8 cellular contexts compared by ENCODE assay signal in the genomic region with DNA sequence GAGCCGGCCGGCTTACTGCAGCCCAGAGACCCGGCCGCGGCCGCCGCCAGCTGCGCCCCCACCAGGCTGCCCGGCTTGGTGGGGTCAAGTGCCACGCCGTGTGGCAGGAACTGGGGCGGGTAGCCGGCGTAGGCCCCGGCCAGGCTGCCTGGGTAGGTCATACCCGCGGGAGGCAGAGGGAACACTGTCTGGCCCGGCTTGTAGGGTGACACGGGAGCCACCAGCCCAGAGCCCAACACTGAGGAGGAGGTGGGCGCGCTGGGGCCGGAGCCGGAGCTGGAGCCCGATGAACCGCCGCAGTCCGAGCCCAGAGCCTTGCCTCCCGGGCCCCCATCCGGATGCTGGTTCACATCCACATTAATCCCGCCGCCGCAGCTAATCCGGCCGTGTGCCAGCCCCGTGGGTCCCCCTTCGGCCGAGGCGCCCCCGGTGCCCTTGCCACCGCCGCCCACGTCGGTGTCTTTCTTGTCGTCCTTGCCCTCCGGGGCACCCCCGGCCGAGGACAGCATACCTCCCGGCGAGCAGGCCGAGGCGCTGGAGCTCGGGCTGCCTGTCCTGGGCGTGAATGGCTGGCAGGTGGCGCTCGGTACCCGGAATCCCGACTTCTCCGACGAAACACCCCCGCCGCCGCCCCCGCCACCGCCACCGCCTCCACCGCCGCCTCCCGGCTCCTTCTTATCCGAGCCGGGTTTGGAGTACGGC. TPM values are rescaled to one million over a fixed set of nuclear protein-coding genes. Genes with fewer than 3 reads are reported as not detected.
DNase-seq lines count a peak whose midpoint lies in the region; ATAC-seq and TF ChIP-seq lines count a peak whose summit lies in the region.

No MANE protein-coding gene starts in this region.

- no peaks in the 10 kb centered on the region for H3K36me3 Mint-ChIP-seq in CD4-positive, alpha-beta T cell (ENCODE audit: low read depth)
- H3K36me3 Mint-ChIP-seq in activated naive CD8-positive, alpha-beta T cell: no peaks in the 10 kb centered on the region

- H3K27ac ChIP-seq in CD4-positive, alpha-beta T cell (ENCODE audit: low read depth, low read length): no peak overlapping the region
- H3K27ac ChIP-seq in neuronal stem cell (replicated peaks; ENCODE audit: low read length): no peak overlapping the region

- H4K8ac ChIP-seq in neuronal stem cell (ENCODE audit: low read depth, low read length): no peak overlapping the region

- peak overlapping the region; percentile 91 for H2BK120ac ChIP-seq in neuronal stem cell (ENCODE audit: low read depth, low read length)

- no peak overlapping the region for H4K91ac ChIP-seq in neuronal stem cell (ENCODE audit: low read depth, low read length, poor library complexity)

- peak overlapping the region; percentile 86 for H3K9ac ChIP-seq in neuronal stem cell (ENCODE audit: low read depth, low read length, poor library complexity)

- no peak overlapping the region for H3K4me3 Mint-ChIP-seq in CD4-positive, alpha-beta T cell
- peak overlapping the region; percentile 80 for H3K4me3 Mint-ChIP-seq in activated naive CD8-positive, alpha-beta T cell

- H3K27me3 Mint-ChIP-seq in CD4-positive, alpha-beta T cell: peaks cover 54% of the 10 kb centered on the region
- peaks cover 28% of the 10 kb centered on the region for H3K27me3 Mint-ChIP-seq in activated naive CD8-positive, alpha-beta T cell

- peaks cover 12% of the 10 kb centered on the region; the same call in 1 of the 2 replicates for H3K4me1 ChIP-seq in HAP-1
- H3K4me1 ChIP-seq in neuronal stem cell (ENCODE audit: control insufficient read depth in 2 of 2, insufficient read depth in 1 of 2, low read depth in 1 of 2, low read length in 2 of 2): peaks cover 8 to 15% of the 10 kb centered on the region in 2 donors

- H3K4me3 ChIP-seq in HAP-1 (peak overlapping the region; percentile 59), neuronal stem cell (ENCODE audit: low read length in 2 of 2) (peak overlapping the region; percentile 59 to 88)

- H3K27me3 ChIP-seq in CD4-positive, alpha-beta T cell (ENCODE audit: control insufficient read depth, insufficient read depth, low read length): peaks cover 89% of the 10 kb centered on the region
- H3K27me3 ChIP-seq in HAP-1 (ENCODE audit: low read depth): peaks cover 4% of the 10 kb centered on the region; the same call in 1 of the 2 replicates
- H3K27me3 ChIP-seq in neuronal stem cell (ENCODE audit: control insufficient read depth in 3 of 3, insufficient read depth in 3 of 3, low read depth in 1 of 3, low read length in 3 of 3): peaks cover 0 to 51% (median 16%) of the 10 kb centered on the region in 3 experiments

- no peak overlapping the region for H3K27ac Mint-ChIP-seq in CD4-positive, alpha-beta T cell
- no peak overlapping the region for H3K27ac Mint-ChIP-seq in activated naive CD8-positive, alpha-beta T cell

- peak overlapping the region; percentile 98 for H3K18ac ChIP-seq in neuronal stem cell (ENCODE audit: low read length)

- POLR2A ChIA-PET in CD4-positive, alpha-beta T cell (lab: Charles Lee): no interaction called here

- CTCF ChIA-PET in CD4-positive, alpha-beta T cell (lab: Charles Lee): no interaction called here

- H3K4me2 ChIP-seq in neuronal stem cell (ENCODE audit: insufficient read depth, low read length, poor library complexity, severe bottlenecking): peak overlapping the region; percentile 100

- peak overlapping the region; percentile 55 for H3K23ac ChIP-seq in neuronal stem cell (ENCODE audit: low read depth, low read length, poor library complexity)

- H2BK5ac ChIP-seq in neuronal stem cell (ENCODE audit: low read length): peak overlapping the region; percentile 94

- WGBS in neuronal stem cell (ENCODE audit: extremely low coverage in 2 of 2, insufficient read length in 2 of 2, insufficient replicate concordance in 1 of 2), 2 donors: no CpG with 5 or more reads among the region's 71 CpGs

- H2AK5ac ChIP-seq in neuronal stem cell (ENCODE audit: low read depth, low read length): peak overlapping the region; percentile 70

- H3K36me3 ChIP-seq in HAP-1 (replicated peaks) (peaks cover 4% of the 10 kb centered on the region), neuronal stem cell (replicated peaks in 1 of 2; ENCODE audit: control insufficient read depth in 2 of 2, insufficient read depth in 2 of 2, low read length in 2 of 2) (peaks cover 0 to 24% of the 10 kb centered on the region in 2 donors)

- H3K14ac ChIP-seq in neuronal stem cell (ENCODE audit: low read length): peak overlapping the region; percentile 25

- intact Hi-C loops in CD4-positive, alpha-beta T cell (cut with DNase I, micrococcal nuclease): loop anchor here (5.0 to 10.0 kb wide), 7 partner anchors 638 to 1715 kb away; no protein-coding TSS in a partner anchor
- intact Hi-C loops in head of caudate nucleus (cut with DNase I): loop anchor here (10.0 kb wide), 4 partner anchors 105 to 905 kb away; no protein-coding TSS in a partner anchor

- no peaks in the 10 kb centered on the region for H3K9me3 Mint-ChIP-seq in CD4-positive, alpha-beta T cell
- H3K9me3 Mint-ChIP-seq in activated naive CD8-positive, alpha-beta T cell (ENCODE audit: low read depth): no peaks in the 10 kb centered on the region

- H3K9me3 ChIP-seq in CD4-positive, alpha-beta T cell (ENCODE audit: control insufficient read depth, low read length): no peaks in the 10 kb centered on the region
- no peaks in the 10 kb centered on the region for H3K9me3 ChIP-seq in HAP-1
- peaks cover 0 to 2% of the 10 kb centered on the region in 2 donors for H3K9me3 ChIP-seq in neuronal stem cell (replicated peaks in 1 of 2; ENCODE audit: control insufficient read depth in 2 of 2, insufficient read depth in 1 of 2, low read depth in 1 of 2, low read length in 2 of 2)

- H3K4me1 Mint-ChIP-seq in CD4-positive, alpha-beta T cell (ENCODE audit: low read depth): peaks cover 31% of the 10 kb centered on the region
- H3K4me1 Mint-ChIP-seq in activated naive CD8-positive, alpha-beta T cell (ENCODE audit: low read depth): peaks cover 30% of the 10 kb centered on the region

- peaks cover 20% of the 10 kb centered on the region for H3K79me1 ChIP-seq in neuronal stem cell (ENCODE audit: low read depth, low read length)

- peak overlapping the region; percentile 100 for H2AFZ ChIP-seq in neuronal stem cell (ENCODE audit: low read length)

- H2BK12ac ChIP-seq in neuronal stem cell (ENCODE audit: low read length): no peak overlapping the region

- no peak overlapping the region for H3K4ac ChIP-seq in neuronal stem cell (ENCODE audit: low read length)

- in situ Hi-C loops in HAP-1 (cut with MboI; ENCODE audit: low sequenced_read_pairs): loop anchor here (25.0 kb wide), 1 partner anchor 638 kb away; no protein-coding TSS in a partner anchor

- H2BK15ac ChIP-seq in neuronal stem cell (ENCODE audit: low read length): peak overlapping the region; percentile 89

- peak in 6 of 10 experiments; percentile 25 to 55 (median 28) for DNase-seq in CD4-positive, alpha-beta T cell
- DNase-seq in HAP-1 (ENCODE audit: low spot score in 2 of 2) (peak; percentile 38 to 83), NOMO-1 treated with DMSO at 0.1 percent for 48 hours (lab: John Stamatoyannopoulos, UW; ENCODE audit: unreplicated experiment) (peak; percentile 53), head of caudate nucleus (peak; percentile 59 to 92 (median 80)), neuronal stem cell (ENCODE audit: low spot score) (peak; percentile 75), SHP77 treated with DMSO at 0.1 percent for 48 hours (lab: John Stamatoyannopoulos, UW) (no peak)

- ATAC-seq in CD4-positive, alpha-beta T cell (ENCODE audit: poor library complexity): peak; percentile 38
- no peak for ATAC-seq in GM21737 (IDR thresholded peaks at IDR 0.05; ENCODE audit: unreplicated experiment)

- no peak for TF ChIP-seq CTCF in CD4-positive, alpha-beta T cell (IDR thresholded peaks at IDR 0.05)

RNA-seq across cellular contexts. Expression of a gene that starts 2.0 kb away (rescaled TPM):
- total RNA-seq in CD4-positive, alpha-beta T cell: under 1 TPM; 0.38 to 0.47 TPM
- 9.9 TPM for polyA plus RNA-seq in neuronal stem cell (2013, experiment 1 of 2)
- polyA plus RNA-seq in neuronal stem cell (2013, experiment 2 of 2): 11.2 TPM

RNA-seq across cellular contexts. Expression of a gene that starts 31.8 kb away (rescaled TPM):
- not detected for total RNA-seq in CD4-positive, alpha-beta T cell
- 0.22 TPM for polyA plus RNA-seq in neuronal stem cell (2013, experiment 1 of 2)
- polyA plus RNA-seq in neuronal stem cell (2013, experiment 2 of 2): 0.15 TPM
